Comparison of ENCODE assay signal across 21 cellular contexts in genomic region chr3:53303957-53304356, GRCh38. TPM values are rescaled to one million over a fixed set of nuclear protein-coding genes. Genes with fewer than 3 reads are reported as not detected.
DNase-seq lines count a peak whose midpoint lies in the region; ATAC-seq and TF ChIP-seq lines count a peak whose summit lies in the region.
"Had no signal": no experiment of that assay in that cellular context is flagged by ENCODE, and none has a peak within 500 bp of the region (broad histone marks: within the 10 kb centered on the region; RNA-seq: fewer than 3 reads in every experiment).

No MANE protein-coding gene starts in this region.

- no peaks in the 10 kb centered on the region for H3K4me1 ChIP-seq in lung (ENCODE audit: control insufficient read depth in 2 of 2, insufficient read depth in 2 of 2, low read length in 2 of 2)
- H3K4me1 ChIP-seq in testis: peaks cover 12% of the 10 kb centered on the region

- no peak overlapping the region for H3K4me3 Mint-ChIP-seq in activated CD4-positive, alpha-beta T cell treated with anti-CD3 and anti-CD28 coated beads, Interleukin-2, amount 10 ng/mL, durations not matched to agents 24 days and 14 days
- no peak overlapping the region for H3K4me3 Mint-ChIP-seq in activated CD4-positive, alpha-beta T cell treated with anti-CD3 and anti-CD28 coated beads for 36 hours
- H3K4me3 Mint-ChIP-seq: activated B cell treated with CpG ODN at 0.5 μM for 24 hours; activated CD8-positive, alpha-beta memory T cell treated with anti-CD3 and anti-CD28 coated beads, Interleukin-2, amount 10 ng/mL, durations not matched to agents 7 days and 5 days; IgD-negative memory B cell; T-helper 17 cell had no signal

- H3K9me3 Mint-ChIP-seq in activated CD4-positive, alpha-beta T cell treated with anti-CD3 and anti-CD28 coated beads, Interleukin-2, amount 10 ng/mL, durations not matched to agents 24 days and 14 days: no peaks in the 10 kb centered on the region
- no peaks in the 10 kb centered on the region for H3K9me3 Mint-ChIP-seq in activated CD4-positive, alpha-beta T cell treated with anti-CD3 and anti-CD28 coated beads for 36 hours (ENCODE audit: low read depth)
- H3K9me3 Mint-ChIP-seq: activated B cell treated with CpG ODN at 0.5 μM for 24 hours, IgD-negative memory B cell had no signal

- peaks cover 15 to 23% of the 10 kb centered on the region in 2 donors for H3K36me3 ChIP-seq in lung (ENCODE audit: control insufficient read depth in 2 of 2, insufficient read depth in 2 of 2, low read length in 2 of 2)
- no peaks in the 10 kb centered on the region for H3K36me3 ChIP-seq in testis (ENCODE audit: low read depth, missing control alignments)

- H3K27ac ChIP-seq in lung (ENCODE audit: low read depth in 1 of 2, low read length in 1 of 2) (peak overlapping the region; percentile 40 to 69), testis (peak overlapping the region in 1 of 2 donors; percentile 47)
- H3K27ac ChIP-seq: 22Rv1 had no signal

- H3K27ac Mint-ChIP-seq in activated CD4-positive, alpha-beta T cell treated with anti-CD3 and anti-CD28 coated beads, Interleukin-2, amount 10 ng/mL, durations not matched to agents 24 days and 14 days: peak overlapping the region; percentile 18
- no peak overlapping the region for H3K27ac Mint-ChIP-seq in activated CD4-positive, alpha-beta T cell treated with anti-CD3 and anti-CD28 coated beads for 36 hours
- H3K27ac Mint-ChIP-seq: activated B cell treated with CpG ODN at 0.5 μM for 24 hours; activated CD8-positive, alpha-beta memory T cell treated with anti-CD3 and anti-CD28 coated beads, Interleukin-2, amount 10 ng/mL, durations not matched to agents 7 days and 5 days; T-helper 17 cell had no signal

- TF ChIP-seq CTCF in fibroblast of mammary gland (conservative IDR thresholded peaks at IDR 0.05; ENCODE audit: control insufficient read depth, insufficient read depth, low read depth, low read length) (no peak), lung (IDR thresholded peaks at IDR 0.05; ENCODE audit: control extremely low read depth, extremely low read depth) (no peak), testis (IDR thresholded peaks at IDR 0.05) (no peak)

- no peak overlapping the region for H3K4me3 ChIP-seq in fibroblast of mammary gland (ENCODE audit: control insufficient read depth, low read depth, low read length)
- no peak overlapping the region for H3K4me3 ChIP-seq in lung
- H3K4me3 ChIP-seq in testis: no peak overlapping the region
- H3K4me3 ChIP-seq: esophagus muscularis mucosa had no signal

- intact Hi-C loops in activated CD4-positive, alpha-beta T cell treated with anti-CD3 and anti-CD28 coated beads, Interleukin-2, amount 10 ng/mL, durations not matched to agents 24 days and 14 days (cut with micrococcal nuclease): no loop called here
- intact Hi-C loops in testis (cut with DNase I; ENCODE audit: low total_unique reads): no loop called here
- intact Hi-C loops in activated CD4-positive, alpha-beta T cell treated with anti-CD3 and anti-CD28 coated beads for 36 hours (cut with DNase I, micrococcal nuclease): no loop called here

- ATAC-seq in lung (ENCODE audit: insufficient read depth, low FRiP score): no peak
- ATAC-seq in activated CD4-positive, alpha-beta T cell treated with anti-CD3 and anti-CD28 coated beads for 36 hours: no peak
- ATAC-seq: activated CD8-positive, alpha-beta memory T cell treated with anti-CD3 and anti-CD28 coated beads, Interleukin-2, amount 10 ng/mL, durations not matched to agents 7 days and 5 days; T-helper 17 cell had no signal

- no peak for DNase-seq in activated CD4-positive, alpha-beta T cell treated with anti-CD3 and anti-CD28 coated beads, Interleukin-2, amount 10 ng/mL, durations not matched to agents 24 days and 14 days
- DNase-seq in activated CD4-positive, alpha-beta T cell treated with anti-CD3 and anti-CD28 coated beads, Interleukin-2, amount 50 U/mL, for 48 hours: no peak
- DNase-seq in fibroblast of mammary gland (ENCODE audit: low read depth): peak; percentile 13
- DNase-seq in lung (ENCODE audit: low spot score): no peak
- peak; percentile 69 for DNase-seq in testis
- DNase-seq in CD1c-positive myeloid dendritic cell (ENCODE audit: extremely low spot score): no peak
- DNase-seq in HT-29 (ENCODE audit: low spot score): no peak
- DNase-seq in activated CD4-positive, alpha-beta T cell treated with anti-CD3 and anti-CD28 coated beads for 36 hours: no peak
- DNase-seq: activated B cell treated with CpG ODN at 0.5 μM for 24 hours; activated CD8-positive, alpha-beta memory T cell treated with anti-CD3 and anti-CD28 coated beads, Interleukin-2, amount 10 ng/mL, durations not matched to agents 7 days and 5 days; activated effector memory CD4-positive, alpha-beta T cell treated with Interleukin-2 at 50 U/mL for 16 hours; aorta; DMS53; GOT3; MM.1S; NCI-H187 treated with DMSO at 0.1 percent for 48 hours; stimulated activated CD4-positive, alpha-beta T cell treated with anti-CD3 and anti-CD28 coated beads, Interleukin-2, amount 100 ng/mL, for 24 hours; T-helper 17 cell had no signal

- TF ChIP-seq POLR2A in testis (IDR thresholded peaks at IDR 0.05): no peak

- H3K4me1 Mint-ChIP-seq in activated CD4-positive, alpha-beta T cell treated with anti-CD3 and anti-CD28 coated beads, Interleukin-2, amount 10 ng/mL, durations not matched to agents 24 days and 14 days: peaks cover 2% of the 10 kb centered on the region
- no peaks in the 10 kb centered on the region for H3K4me1 Mint-ChIP-seq in activated CD4-positive, alpha-beta T cell treated with anti-CD3 and anti-CD28 coated beads for 36 hours
- H3K4me1 Mint-ChIP-seq: activated CD8-positive, alpha-beta memory T cell treated with anti-CD3 and anti-CD28 coated beads, Interleukin-2, amount 10 ng/mL, durations not matched to agents 7 days and 5 days had no signal

- H3K27me3 Mint-ChIP-seq in activated CD4-positive, alpha-beta T cell treated with anti-CD3 and anti-CD28 coated beads, Interleukin-2, amount 10 ng/mL, durations not matched to agents 24 days and 14 days: no peaks in the 10 kb centered on the region
- no peaks in the 10 kb centered on the region for H3K27me3 Mint-ChIP-seq in activated CD4-positive, alpha-beta T cell treated with anti-CD3 and anti-CD28 coated beads for 36 hours
- H3K27me3 Mint-ChIP-seq: activated B cell treated with CpG ODN at 0.5 μM for 24 hours; activated CD8-positive, alpha-beta memory T cell treated with anti-CD3 and anti-CD28 coated beads, Interleukin-2, amount 10 ng/mL, durations not matched to agents 7 days and 5 days; IgD-negative memory B cell; T-helper 17 cell had no signal

- 66 to 87% methylated on average over 3 of the region's 3 CpGs for WGBS in lung, 2 donors
- WGBS in testis, 2 donors: 32 to 39% methylated on average over 3 of the region's 3 CpGs

- POLR2A ChIA-PET in activated CD4-positive, alpha-beta T cell treated with anti-CD3 and anti-CD28 coated beads for 36 hours (lab: Charles Lee): no interaction called here

- H3K36me3 Mint-ChIP-seq in activated CD4-positive, alpha-beta T cell treated with anti-CD3 and anti-CD28 coated beads, Interleukin-2, amount 10 ng/mL, durations not matched to agents 24 days and 14 days (ENCODE audit: low read depth): peaks cover 27% of the 10 kb centered on the region
- H3K36me3 Mint-ChIP-seq in activated CD4-positive, alpha-beta T cell treated with anti-CD3 and anti-CD28 coated beads for 36 hours (ENCODE audit: low read depth): peaks cover 22% of the 10 kb centered on the region

- CTCF ChIA-PET in activated CD4-positive, alpha-beta T cell treated with anti-CD3 and anti-CD28 coated beads for 36 hours (lab: Charles Lee): no interaction called here

- H3K27me3 ChIP-seq in lung (ENCODE audit: control insufficient read depth, insufficient read depth) (no peaks in the 10 kb centered on the region), testis (no peaks in the 10 kb centered on the region)
- H3K27me3 ChIP-seq: esophagus muscularis mucosa had no signal

- H3K9me3 ChIP-seq in lung (ENCODE audit: control insufficient read depth in 2 of 2, insufficient read depth in 1 of 2, low read length in 1 of 2) (no peaks in the 10 kb centered on the region), testis (no peaks in the 10 kb centered on the region)
- H3K9me3 ChIP-seq: esophagus muscularis mucosa had no signal

RNA-seq across cellular contexts. Expression of gene DCP1A, which starts 43.4 kb away (rescaled TPM):
- total RNA-seq in activated CD4-positive, alpha-beta T cell treated with anti-CD3 and anti-CD28 coated beads, Interleukin-2, amount 10 ng/mL, durations not matched to agents 24 days and 14 days: 42.1 and 50.3 TPM in 2 replicates
- total RNA-seq in lung: 10 to 100 TPM; 19.8 to 29.3 TPM
- 10 to 100 TPM in 1 of 2 donors, 1 to 10 TPM in 1; 5.9 to 10.1 TPM for polyA plus RNA-seq in lung
- total RNA-seq in testis: 10 to 100 TPM; 31.3 to 35.6 TPM
- polyA plus RNA-seq in testis (ENCODE audit: insufficient read depth, low read depth, low replicate concordance): 20.9 TPM
- 7.3 and 9.4 TPM in 2 replicates for total RNA-seq in HT-29 (2014; rRNA removed; shearing (Covaris generic))
- 10 to 100 TPM; 33.4 to 41.9 TPM for total RNA-seq in activated CD4-positive, alpha-beta T cell treated with anti-CD3 and anti-CD28 coated beads for 36 hours

RNA-seq across cellular contexts. Expression of gene TKT, which starts 48.1 kb away (rescaled TPM):
- 377 and 379 TPM in 2 replicates for total RNA-seq in activated CD4-positive, alpha-beta T cell treated with anti-CD3 and anti-CD28 coated beads, Interleukin-2, amount 10 ng/mL, durations not matched to agents 24 days and 14 days
- 100 to 1,000 TPM; 351 to 498 TPM for total RNA-seq in lung
- 100 to 1,000 TPM; 456 TPM for polyA plus RNA-seq in lung
- 100 to 1,000 TPM; 112 to 184 TPM for total RNA-seq in testis
- polyA plus RNA-seq in testis (ENCODE audit: insufficient read depth, low read depth, low replicate concordance): 99.9 TPM
- 864 and 898 TPM in 2 replicates for total RNA-seq in HT-29 (2014; rRNA removed; shearing (Covaris generic))
- total RNA-seq in activated CD4-positive, alpha-beta T cell treated with anti-CD3 and anti-CD28 coated beads for 36 hours: 100 to 1,000 TPM; 320 to 418 TPM

Comparison
In these comparisons a context has a peak if more than half of its experiments do, and no peak if none do; other contexts are left out.
1. DNase-seq: peak in fibroblast of mammary gland (single experiment) and testis (single experiment); none in activated CD4-positive, alpha-beta T cell treated with anti-CD3 and anti-CD28 coated beads, Interleukin-2, amount 10 ng/mL, durations not matched to agents 24 days and 14 days (single experiment), activated CD4-positive, alpha-beta T cell treated with anti-CD3 and anti-CD28 coated beads, Interleukin-2, amount 50 U/mL, for 48 hours (0 of 2), lung (single experiment), CD1c-positive myeloid dendritic cell (single experiment), HT-29 (single experiment) and activated CD4-positive, alpha-beta T cell treated with anti-CD3 and anti-CD28 coated beads for 36 hours (single experiment).